8 cellular contexts compared by ENCODE assay signal in the genomic region with DNA sequence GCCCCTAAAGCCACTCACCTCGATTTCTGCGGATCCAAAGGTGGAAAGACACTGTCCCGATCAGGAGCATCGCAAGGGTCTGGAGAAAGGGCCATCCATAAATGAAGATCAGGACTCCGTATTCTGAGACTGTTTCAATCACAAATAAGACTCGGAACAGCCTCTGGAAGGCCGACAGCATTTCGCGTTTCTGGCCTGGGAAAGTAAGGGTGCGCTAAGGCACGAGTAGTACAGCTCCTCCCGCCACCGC. TPM values are rescaled to one million over a fixed set of nuclear protein-coding genes. Genes with fewer than 3 reads are reported as not detected.
A peak's percentile ranks its signal among the peaks of the same experiment; 100 is the strongest.
DNase-seq lines count a peak whose midpoint lies in the region; ATAC-seq, FAIRE-seq and TF ChIP-seq lines count a peak whose summit lies in the region.

No MANE protein-coding gene starts in this region.

- BruUV-seq in Caco-2 (replicated peaks; lab: Mats Ljungman, UMichigan) (TSS peak; percentile 73), K562 (replicated peaks; lab: Mats Ljungman, UMichigan) (TSS peak; percentile 80)

- intact Hi-C loops in Caco-2 (cut with micrococcal nuclease; ENCODE audit: unreplicated experiment) (loop anchor here (1.0 to 2.0 kb wide), 2 partner anchors 24 to 47 kb away; partner anchors contain the start of gene KHDC1), K562 (cut with micrococcal nuclease) (no loop called here)

- POLR2A ChIA-PET in Caco-2 (lab: Charles Lee), result interaction anchor here (0.6 to 1.7 kb wide), 7 partner anchors 24 to 344 kb away, joined by 3 to 7 read pairs (median 3); partner anchors contain the start of gene EEF1A1
- POLR2A ChIA-PET in K562 (lab: Yijun Ruan, JAX), result interaction anchor here (0.6 to 1.4 kb wide), 10 partner anchors 9 to 293 kb away, joined by 3 to 9 read pairs (median 3); no protein-coding TSS in a partner anchor

- in situ Hi-C loops in K562 (cut with MboI), result no loop called here

- H3K4me1 ChIP-seq in Caco-2, result peaks cover 5% of the 10 kb centered on the region; the same call in 1 of the 2 replicates
- peaks cover 0 to 28% of the 10 kb centered on the region in 2 experiments; a peak in 3 of 5 replicates for H3K4me1 ChIP-seq in K562 (replicated peaks in 1 of 2; ENCODE audit: control insufficient read depth in 2 of 2, insufficient read depth in 2 of 2, low read length in 2 of 2)

- TF ChIP-seq CTCF in Caco-2 (IDR thresholded peaks at IDR 0.05; ENCODE audit: insufficient read depth in 1 of 2, low read depth in 1 of 2, low read length in 1 of 2, severe bottlenecking in 1 of 2, unreplicated experiment in 1 of 2) (no peak), K562 (IDR thresholded peaks at IDR 0.05 in 2 of 3, conservative IDR thresholded peaks at IDR 0.05 in 1 of 3; ENCODE audit: insufficient read depth in 2 of 3, low read depth in 1 of 3, low read length in 3 of 3) (no peak; a peak in 1 of 6 replicates)

- no peaks in the 10 kb centered on the region for H4K20me1 ChIP-seq in K562 (replicated peaks; ENCODE audit: control insufficient read depth, insufficient read depth, low read length)

- peaks cover 15% of the 10 kb centered on the region for H3K4me1 Mint-ChIP-seq in Caco-2 (ENCODE audit: low read depth, unreplicated experiment)
- peaks cover 9% of the 10 kb centered on the region for H3K4me1 Mint-ChIP-seq in memory B cell

- no peak for FAIRE-seq in K562 (lab: Jason Lieb, UNC)
- FAIRE-seq in GM12891 (lab: Jason Lieb, UNC), result no peak

- H3K27me3 Mint-ChIP-seq in Caco-2 (ENCODE audit: insufficient read depth, unreplicated experiment) (no peaks in the 10 kb centered on the region), memory B cell (peaks cover 8% of the 10 kb centered on the region)

- no peak for DNase-seq in Caco-2
- no peak for DNase-seq in K562 (ENCODE audit: extremely low read depth in 1 of 4, low spot score in 3 of 4)
- DNase-seq in memory B cell (ENCODE audit: low spot score in 2 of 2), result no peak
- no peak for DNase-seq in DMS 273 treated with DMSO at 0.1 percent for 48 hours (lab: John Stamatoyannopoulos, UW)
- no peak for DNase-seq in GM12891 (ENCODE audit: insufficient read length, low spot score)

- TF ChIP-seq POLR2A in K562 (conservative IDR thresholded peaks at IDR 0.05) (no peak), GM12891 (IDR thresholded peaks at IDR 0.05; ENCODE audit: low read depth, low read length) (no peak)

- H3K9me3 ChIP-seq in Caco-2, result no peaks in the 10 kb centered on the region
- H3K9me3 ChIP-seq in K562 (replicated peaks; ENCODE audit: control insufficient read depth, insufficient read depth, low read depth, low read length), result no peaks in the 10 kb centered on the region

- no peak for TF ChIP-seq RAD21 in K562 (CRISPR knock-in tag; conservative IDR thresholded peaks at IDR 0.05 in 1 of 2, IDR thresholded peaks at IDR 0.05 in 1 of 2)

- H3K27ac Mint-ChIP-seq in Caco-2 (ENCODE audit: unreplicated experiment), result peak overlapping the region; percentile 98
- peak overlapping the region; percentile 92 for H3K27ac Mint-ChIP-seq in memory B cell

- H3K79me2 ChIP-seq in K562 (ENCODE audit: control insufficient read depth, insufficient read depth, low read length), result peaks cover 36% of the 10 kb centered on the region

- peak overlapping the region; percentile 79 to 96 for H3K9ac ChIP-seq in K562 (ENCODE audit: insufficient read depth in 1 of 2, low read depth in 2 of 2, low read length in 2 of 2)

- H3K9me3 Mint-ChIP-seq in Caco-2 (ENCODE audit: unreplicated experiment) (no peaks in the 10 kb centered on the region), memory B cell (no peaks in the 10 kb centered on the region)

- H3K27me3 ChIP-seq in Caco-2 (replicated peaks; ENCODE audit: control insufficient read depth, insufficient read depth, low read length), result no peaks in the 10 kb centered on the region
- H3K27me3 ChIP-seq in K562 (ENCODE audit: control insufficient read depth in 2 of 2, insufficient read depth in 2 of 2, low read length in 2 of 2), result no peaks in the 10 kb centered on the region

- TF ChIP-seq EP300 in K562 (IDR thresholded peaks at IDR 0.05; ENCODE audit: low read length), result no peak

- H3K4me3 ChIP-seq in Caco-2 (ENCODE audit: low read depth, low read length) (peak overlapping the region; percentile 52), K562 (peak overlapping the region; percentile 60)

- CTCF ChIA-PET in Caco-2 (lab: Charles Lee), result interaction anchor here (0.7 to 2.3 kb wide), 6 partner anchors 18 to 181 kb away, joined by 3 to 29 read pairs (median 8); no protein-coding TSS in a partner anchor
- CTCF ChIA-PET in K562 (lab: Yijun Ruan, JAX; ENCODE audit: low intra/inter-chr PET ratio), result no interaction called here

- peak overlapping the region; percentile 98 for H2AFZ ChIP-seq in K562 (ENCODE audit: low read depth, low read length)

- peak overlapping the region; percentile 75 for H3K27ac ChIP-seq in K562 (ENCODE audit: extremely low read depth, low read depth, low read length)

- H3K36me3 ChIP-seq in Caco-2 (ENCODE audit: control insufficient read depth, insufficient read depth, low read length) (no peaks in the 10 kb centered on the region), K562 (ENCODE audit: control insufficient read depth, insufficient read depth, low read length) (no peaks in the 10 kb centered on the region)

- no peaks in the 10 kb centered on the region for H3K9me1 ChIP-seq in K562 (ENCODE audit: control insufficient read depth, insufficient read depth, low read length)

- H3K4me3 Mint-ChIP-seq in Caco-2 (ENCODE audit: unreplicated experiment), result peak overlapping the region; percentile 100
- peak overlapping the region; percentile 99 for H3K4me3 Mint-ChIP-seq in memory B cell

- ATAC-seq in HG03066 (IDR thresholded peaks at IDR 0.05; ENCODE audit: low read depth, unreplicated experiment) (peak; percentile 37), K562 (peak; percentile 80), memory B cell (ENCODE audit: low read depth) (peak; percentile 33), GM21786 (IDR thresholded peaks at IDR 0.05; ENCODE audit: unreplicated experiment) (no peak), HG02588 (IDR thresholded peaks at IDR 0.05; ENCODE audit: unreplicated experiment) (no peak)

- peak overlapping the region; percentile 94 for H3K4me2 ChIP-seq in K562 (ENCODE audit: insufficient read depth, low read length)

- H3K36me3 Mint-ChIP-seq in Caco-2 (ENCODE audit: insufficient read depth, unreplicated experiment) (peaks cover 27% of the 10 kb centered on the region), memory B cell (no peaks in the 10 kb centered on the region)

- 2% methylated on average over 11 of the region's 13 CpGs for WGBS in K562 (ENCODE audit: insufficient coverage, low coverage, missing lambda C conversion rate)

RNA-seq across cellular contexts. Expression of gene DPPA5, which starts 44.6 kb away (rescaled TPM):
- total RNA-seq in Caco-2 (2022) (not detected in 2 replicates), K562 (2014; rRNA removed) (not detected in 2 replicates), K562 (2014; rRNA removed; fragmentation: Illumina TruSeq; extraction: Trizol) (not detected in 2 replicates), K562 (2015; rRNA removed; fragmentation: Illumina TruSeq; extraction: Trizol) (not detected in 2 replicates), K562 (2021) (not detected in 2 replicates)
- total RNA-seq in K562 (2011; cell fraction: chromatin; rRNA removed; ENCODE audit: low replicate concordance), result not detected in 2 replicates
- not detected in 2 replicates for total RNA-seq in K562 (2011; cell fraction: nucleolus; rRNA removed)
- total RNA-seq in K562 (2011; cell fraction: nucleoplasm; rRNA removed), result not detected in 2 replicates
- polyA plus RNA-seq in K562 (2011; rRNA removed) (not detected in 2 replicates), K562 (2014; fragmentation: Illumina TruSeq; extraction: Trizol) (not detected in 2 replicates), K562 (2014; fragmentation: Nextera tagmentation; extraction: Ambion mirVana) (not detected), K562 (2014; rRNA removed) (not detected in 2 replicates)
- polyA plus RNA-seq in K562 (2011; cell fraction: cytosol; rRNA removed), result not detected in 2 replicates
- not detected in 2 replicates for polyA plus RNA-seq in K562 (2011; cell fraction: nucleus; rRNA removed)
- polyA plus RNA-seq in K562 (2012), result not detected in 2 replicates
- not detected in 2 replicates for polyA minus RNA-seq in K562 (2011; rRNA and poly(A)+ RNA removed)
- polyA minus RNA-seq in K562 (2011; cell fraction: cytosol; rRNA and poly(A)+ RNA removed), result not detected in 2 replicates
- not detected in 2 replicates for polyA minus RNA-seq in K562 (2011; cell fraction: nucleus; rRNA and poly(A)+ RNA removed)
- not detected for polyA plus RNA-seq in GM12891 (2012; ENCODE audit: low read depth, missing spikeins)

RNA-seq across cellular contexts. Expression of gene KHDC1, which starts 46.5 kb away (rescaled TPM):
- 8.1 and 8.6 TPM in 2 replicates for total RNA-seq in Caco-2 (2022)
- 25.6 and 34.9 TPM in 2 replicates for total RNA-seq in K562 (2011; cell fraction: chromatin; rRNA removed; ENCODE audit: low replicate concordance)
- total RNA-seq in K562 (2011; cell fraction: nucleolus; rRNA removed), result 30.7 and 32.6 TPM in 2 replicates
- 28.3 and 35.8 TPM in 2 replicates for total RNA-seq in K562 (2011; cell fraction: nucleoplasm; rRNA removed)
- 2.5 and 3.7 TPM in 2 replicates for total RNA-seq in K562 (2014; rRNA removed)
- 5.5 and 5.6 TPM in 2 replicates for total RNA-seq in K562 (2014; rRNA removed; fragmentation: Illumina TruSeq; extraction: Trizol)
- total RNA-seq in K562 (2015; rRNA removed; fragmentation: Illumina TruSeq; extraction: Trizol), result 5.3 and 5.8 TPM in 2 replicates
- 7.6 and 8.0 TPM in 2 replicates for total RNA-seq in K562 (2021)
- polyA plus RNA-seq in K562 (2011; rRNA removed), result 7.5 and 9.1 TPM in 2 replicates
- polyA plus RNA-seq in K562 (2011; cell fraction: cytosol; rRNA removed), result 10.8 and 11.5 TPM in 2 replicates
- 22.5 and 29.2 TPM in 2 replicates for polyA plus RNA-seq in K562 (2011; cell fraction: nucleus; rRNA removed)
- polyA plus RNA-seq in K562 (2012), result 7.6 and 10.9 TPM in 2 replicates
- polyA plus RNA-seq in K562 (2014; fragmentation: Illumina TruSeq; extraction: Trizol), result 8.6 and 9.7 TPM in 2 replicates
- polyA plus RNA-seq in K562 (2014; fragmentation: Nextera tagmentation; extraction: Ambion mirVana), result 10 to 100 TPM; 16.1 to 19.5 TPM
- 9.4 and 11.8 TPM in 2 replicates for polyA plus RNA-seq in K562 (2014; rRNA removed)
- polyA minus RNA-seq in K562 (2011; rRNA and poly(A)+ RNA removed), result 4.6 and 4.9 TPM in 2 replicates
- polyA minus RNA-seq in K562 (2011; cell fraction: cytosol; rRNA and poly(A)+ RNA removed), result 2.2 and 2.5 TPM in 2 replicates
- 13.9 and 16.6 TPM in 2 replicates for polyA minus RNA-seq in K562 (2011; cell fraction: nucleus; rRNA and poly(A)+ RNA removed)
- 2.3 TPM for polyA plus RNA-seq in GM12891 (2012; ENCODE audit: low read depth, missing spikeins)

RNA-seq across cellular contexts. Expression of gene KHDC3L, which starts 53.0 kb away (rescaled TPM):
- total RNA-seq in Caco-2 (2022) (not detected in 2 replicates), K562 (2014; rRNA removed) (not detected in 2 replicates), K562 (2014; rRNA removed; fragmentation: Illumina TruSeq; extraction: Trizol) (not detected in 2 replicates), K562 (2015; rRNA removed; fragmentation: Illumina TruSeq; extraction: Trizol) (not detected in 2 replicates), K562 (2021) (not detected in 2 replicates)
- total RNA-seq in K562 (2011; cell fraction: chromatin; rRNA removed; ENCODE audit: low replicate concordance), result not detected in 2 replicates
- total RNA-seq in K562 (2011; cell fraction: nucleolus; rRNA removed), result not detected in 2 replicates
- total RNA-seq in K562 (2011; cell fraction: nucleoplasm; rRNA removed), result not detected in 2 replicates
- polyA plus RNA-seq in K562 (2011; rRNA removed) (not detected in 2 replicates), K562 (2014; fragmentation: Illumina TruSeq; extraction: Trizol) (not detected in 2 replicates), K562 (2014; fragmentation: Nextera tagmentation; extraction: Ambion mirVana) (not detected), K562 (2014; rRNA removed) (not detected in 2 replicates)
- polyA plus RNA-seq in K562 (2011; cell fraction: cytosol; rRNA removed), result not detected in 2 replicates
- not detected in 2 replicates for polyA plus RNA-seq in K562 (2011; cell fraction: nucleus; rRNA removed)
- polyA plus RNA-seq in K562 (2012), result not detected in 2 replicates
- not detected in 2 replicates for polyA minus RNA-seq in K562 (2011; rRNA and poly(A)+ RNA removed)
- not detected in 2 replicates for polyA minus RNA-seq in K562 (2011; cell fraction: cytosol; rRNA and poly(A)+ RNA removed)
- polyA minus RNA-seq in K562 (2011; cell fraction: nucleus; rRNA and poly(A)+ RNA removed), result not detected in 2 replicates
- polyA plus RNA-seq in GM12891 (2012; ENCODE audit: low read depth, missing spikeins), result not detected

Comparison
In these comparisons a context has a peak if more than half of its experiments do, and no peak if none do; other contexts are left out.
1. ATAC-seq: peak in HG03066 (single experiment), K562 (single experiment) and memory B cell (single experiment); none in GM21786 (single experiment) and HG02588 (single experiment).